In the genomic region with DNA sequence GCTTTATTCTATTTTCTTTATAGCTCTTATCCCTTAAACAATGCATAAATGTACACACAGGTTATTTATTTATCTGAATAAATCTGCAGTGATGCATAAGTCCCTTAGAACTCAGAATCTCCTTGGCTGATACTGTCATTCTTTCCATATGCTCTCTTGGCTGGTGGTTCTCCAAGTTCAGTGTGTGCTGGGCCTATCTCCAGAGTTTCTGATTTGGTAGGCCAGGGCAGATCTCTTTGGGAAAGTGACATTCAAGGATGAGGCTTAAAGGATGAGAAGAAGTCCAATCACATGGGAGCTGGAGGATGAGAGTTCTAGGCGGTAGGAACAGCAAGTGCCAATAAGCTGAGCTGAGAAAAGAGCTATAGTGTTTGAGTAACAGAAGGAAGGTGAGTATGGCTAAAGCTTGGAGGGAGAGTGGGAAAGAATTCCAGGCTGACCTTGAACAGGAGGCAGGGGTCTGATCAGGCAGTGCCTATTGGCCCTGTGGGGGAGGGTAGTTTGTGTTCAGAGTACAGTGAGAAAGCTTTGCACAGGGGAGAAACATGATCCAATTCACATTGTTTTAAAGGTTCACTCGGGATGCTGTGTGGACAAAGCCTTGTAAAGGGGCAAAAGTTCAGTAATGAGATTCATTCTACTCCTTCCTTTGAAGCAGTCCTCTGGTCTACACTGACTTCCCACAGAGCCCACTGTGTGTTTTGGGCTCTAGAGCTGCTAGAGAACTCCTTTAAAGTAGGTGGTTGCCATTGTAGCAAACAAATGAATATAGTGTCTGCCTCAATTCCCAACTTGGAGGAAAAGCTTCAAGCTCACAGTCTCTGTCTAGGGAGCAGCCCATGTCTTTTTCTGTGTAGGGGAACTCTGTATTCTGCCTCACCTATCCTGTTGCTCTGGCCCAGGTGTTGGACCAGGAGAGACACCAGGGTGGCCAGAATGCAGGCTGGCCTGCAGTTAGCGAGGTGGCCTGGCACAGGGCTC, we compare ENCODE assay signal across 1 cellular context.
TF ChIP-seq lines count a peak whose summit lies in the region.

No MANE protein-coding gene starts in this region.

TF ChIP-seq in HepG2, 621 proteins besides CTCF, POLR2A, EP300 and RAD21 (continued from another document and continues in another):
- TF ChIP-seq, protein P1, sequence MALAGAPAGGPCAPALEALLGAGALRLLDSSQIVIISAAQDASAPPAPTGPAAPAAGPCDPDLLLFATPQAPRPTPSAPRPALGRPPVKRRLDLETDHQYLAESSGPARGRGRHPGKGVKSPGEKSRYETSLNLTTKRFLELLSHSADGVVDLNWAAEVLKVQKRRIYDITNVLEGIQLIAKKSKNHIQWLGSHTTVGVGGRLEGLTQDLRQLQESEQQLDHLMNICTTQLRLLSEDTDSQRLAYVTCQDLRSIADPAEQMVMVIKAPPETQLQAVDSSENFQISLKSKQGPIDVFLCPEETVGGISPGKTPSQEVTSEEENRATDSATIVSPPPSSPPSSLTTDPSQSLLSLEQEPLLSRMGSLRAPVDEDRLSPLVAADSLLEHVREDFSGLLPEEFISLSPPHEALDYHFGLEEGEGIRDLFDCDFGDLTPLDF (CRISPR knock-in tag; IDR thresholded peaks at IDR 0.05), result no peak
- TF ChIP-seq ETV5 (CRISPR knock-in tag; IDR thresholded peaks at IDR 0.05; ENCODE audit: borderline replicate concordance) (no peak), ZKSCAN8 (CRISPR knock-in tag; IDR thresholded peaks at IDR 0.05; ENCODE audit: borderline replicate concordance) (0 out of 2 replicates have a peak, but pooled peaks have one; percentile 57), NFYB (CRISPR knock-in tag; IDR thresholded peaks at IDR 0.05) (no peak), TEAD3 (CRISPR knock-in tag; optimal IDR thresholded peaks at IDR 0.05; ENCODE audit: borderline replicate concordance) (peak; percentile 90), PHB2 (IDR thresholded peaks at IDR 0.05; ENCODE audit: partially characterized antibody) (no peak), REPIN1 (CRISPR knock-in tag; IDR thresholded peaks at IDR 0.05; ENCODE audit: borderline replicate concordance, low read depth) (peak; percentile 76; the same call in 1 of the 2 replicates), PITX1 (CRISPR knock-in tag; IDR thresholded peaks at IDR 0.05) (peak; percentile 88), ZNF326 (CRISPR knock-in tag; IDR thresholded peaks at IDR 0.05; ENCODE audit: borderline replicate concordance) (no peak), SCMH1 (CRISPR knock-in tag; IDR thresholded peaks at IDR 0.05; ENCODE audit: borderline replicate concordance) (no peak), SRSF4 (IDR thresholded peaks at IDR 0.05; ENCODE audit: low read depth, low read length, poor library complexity, severe bottlenecking) (no peak), ZNF12 (CRISPR knock-in tag; IDR thresholded peaks at IDR 0.05) (no peak), ZNF563 (CRISPR knock-in tag; IDR thresholded peaks at IDR 0.05) (no peak), HOXD1 (CRISPR knock-in tag; IDR thresholded peaks at IDR 0.05) (no peak), NRL (CRISPR knock-in tag; IDR thresholded peaks at IDR 0.05; ENCODE audit: borderline replicate concordance) (no peak), ISX (CRISPR knock-in tag; conservative IDR thresholded peaks at IDR 0.05) (no peak), NR2C2 (CRISPR knock-in tag; IDR thresholded peaks at IDR 0.05; ENCODE audit: borderline replicate concordance) (no peak), ZIK1 (CRISPR knock-in tag; IDR thresholded peaks at IDR 0.05; ENCODE audit: borderline replicate concordance, low read depth) (no peak), TOPORS (CRISPR knock-in tag; IDR thresholded peaks at IDR 0.05) (no peak; the same call in 1 of the 2 replicates), ZNF253 (CRISPR knock-in tag; IDR thresholded peaks at IDR 0.05; ENCODE audit: borderline replicate concordance) (no peak)
- TF ChIP-seq, protein P2, sequence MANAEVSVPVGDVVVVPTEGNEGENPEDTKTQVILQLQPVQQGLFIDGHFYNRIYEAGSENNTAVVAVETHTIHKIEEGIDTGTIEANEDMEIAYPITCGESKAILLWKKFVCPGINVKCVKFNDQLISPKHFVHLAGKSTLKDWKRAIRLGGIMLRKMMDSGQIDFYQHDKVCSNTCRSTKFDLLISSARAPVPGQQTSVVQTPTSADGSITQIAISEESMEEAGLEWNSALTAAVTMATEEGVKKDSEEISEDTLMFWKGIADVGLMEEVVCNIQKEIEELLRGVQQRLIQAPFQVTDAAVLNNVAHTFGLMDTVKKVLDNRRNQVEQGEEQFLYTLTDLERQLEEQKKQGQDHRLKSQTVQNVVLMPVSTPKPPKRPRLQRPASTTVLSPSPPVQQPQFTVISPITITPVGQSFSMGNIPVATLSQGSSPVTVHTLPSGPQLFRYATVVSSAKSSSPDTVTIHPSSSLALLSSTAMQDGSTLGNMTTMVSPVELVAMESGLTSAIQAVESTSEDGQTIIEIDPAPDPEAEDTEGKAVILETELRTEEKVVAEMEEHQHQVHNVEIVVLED (CRISPR knock-in tag; IDR thresholded peaks at IDR 0.05; ENCODE audit: borderline replicate concordance), result no peak
- TF ChIP-seq, protein P3, sequence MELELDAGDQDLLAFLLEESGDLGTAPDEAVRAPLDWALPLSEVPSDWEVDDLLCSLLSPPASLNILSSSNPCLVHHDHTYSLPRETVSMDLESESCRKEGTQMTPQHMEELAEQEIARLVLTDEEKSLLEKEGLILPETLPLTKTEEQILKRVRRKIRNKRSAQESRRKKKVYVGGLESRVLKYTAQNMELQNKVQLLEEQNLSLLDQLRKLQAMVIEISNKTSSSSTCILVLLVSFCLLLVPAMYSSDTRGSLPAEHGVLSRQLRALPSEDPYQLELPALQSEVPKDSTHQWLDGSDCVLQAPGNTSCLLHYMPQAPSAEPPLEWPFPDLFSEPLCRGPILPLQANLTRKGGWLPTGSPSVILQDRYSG (CRISPR knock-in tag; IDR thresholded peaks at IDR 0.05), result no peak
- TF ChIP-seq, protein P4, sequence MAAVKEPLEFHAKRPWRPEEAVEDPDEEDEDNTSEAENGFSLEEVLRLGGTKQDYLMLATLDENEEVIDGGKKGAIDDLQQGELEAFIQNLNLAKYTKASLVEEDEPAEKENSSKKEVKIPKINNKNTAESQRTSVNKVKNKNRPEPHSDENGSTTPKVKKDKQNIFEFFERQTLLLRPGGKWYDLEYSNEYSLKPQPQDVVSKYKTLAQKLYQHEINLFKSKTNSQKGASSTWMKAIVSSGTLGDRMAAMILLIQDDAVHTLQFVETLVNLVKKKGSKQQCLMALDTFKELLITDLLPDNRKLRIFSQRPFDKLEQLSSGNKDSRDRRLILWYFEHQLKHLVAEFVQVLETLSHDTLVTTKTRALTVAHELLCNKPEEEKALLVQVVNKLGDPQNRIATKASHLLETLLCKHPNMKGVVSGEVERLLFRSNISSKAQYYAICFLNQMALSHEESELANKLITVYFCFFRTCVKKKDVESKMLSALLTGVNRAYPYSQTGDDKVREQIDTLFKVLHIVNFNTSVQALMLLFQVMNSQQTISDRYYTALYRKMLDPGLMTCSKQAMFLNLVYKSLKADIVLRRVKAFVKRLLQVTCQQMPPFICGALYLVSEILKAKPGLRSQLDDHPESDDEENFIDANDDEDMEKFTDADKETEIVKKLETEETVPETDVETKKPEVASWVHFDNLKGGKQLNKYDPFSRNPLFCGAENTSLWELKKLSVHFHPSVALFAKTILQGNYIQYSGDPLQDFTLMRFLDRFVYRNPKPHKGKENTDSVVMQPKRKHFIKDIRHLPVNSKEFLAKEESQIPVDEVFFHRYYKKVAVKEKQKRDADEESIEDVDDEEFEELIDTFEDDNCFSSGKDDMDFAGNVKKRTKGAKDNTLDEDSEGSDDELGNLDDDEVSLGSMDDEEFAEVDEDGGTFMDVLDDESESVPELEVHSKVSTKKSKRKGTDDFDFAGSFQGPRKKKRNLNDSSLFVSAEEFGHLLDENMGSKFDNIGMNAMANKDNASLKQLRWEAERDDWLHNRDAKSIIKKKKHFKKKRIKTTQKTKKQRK (IDR thresholded peaks at IDR 0.05; ENCODE audit: low read length), result no peak
- TF ChIP-seq, protein P5, sequence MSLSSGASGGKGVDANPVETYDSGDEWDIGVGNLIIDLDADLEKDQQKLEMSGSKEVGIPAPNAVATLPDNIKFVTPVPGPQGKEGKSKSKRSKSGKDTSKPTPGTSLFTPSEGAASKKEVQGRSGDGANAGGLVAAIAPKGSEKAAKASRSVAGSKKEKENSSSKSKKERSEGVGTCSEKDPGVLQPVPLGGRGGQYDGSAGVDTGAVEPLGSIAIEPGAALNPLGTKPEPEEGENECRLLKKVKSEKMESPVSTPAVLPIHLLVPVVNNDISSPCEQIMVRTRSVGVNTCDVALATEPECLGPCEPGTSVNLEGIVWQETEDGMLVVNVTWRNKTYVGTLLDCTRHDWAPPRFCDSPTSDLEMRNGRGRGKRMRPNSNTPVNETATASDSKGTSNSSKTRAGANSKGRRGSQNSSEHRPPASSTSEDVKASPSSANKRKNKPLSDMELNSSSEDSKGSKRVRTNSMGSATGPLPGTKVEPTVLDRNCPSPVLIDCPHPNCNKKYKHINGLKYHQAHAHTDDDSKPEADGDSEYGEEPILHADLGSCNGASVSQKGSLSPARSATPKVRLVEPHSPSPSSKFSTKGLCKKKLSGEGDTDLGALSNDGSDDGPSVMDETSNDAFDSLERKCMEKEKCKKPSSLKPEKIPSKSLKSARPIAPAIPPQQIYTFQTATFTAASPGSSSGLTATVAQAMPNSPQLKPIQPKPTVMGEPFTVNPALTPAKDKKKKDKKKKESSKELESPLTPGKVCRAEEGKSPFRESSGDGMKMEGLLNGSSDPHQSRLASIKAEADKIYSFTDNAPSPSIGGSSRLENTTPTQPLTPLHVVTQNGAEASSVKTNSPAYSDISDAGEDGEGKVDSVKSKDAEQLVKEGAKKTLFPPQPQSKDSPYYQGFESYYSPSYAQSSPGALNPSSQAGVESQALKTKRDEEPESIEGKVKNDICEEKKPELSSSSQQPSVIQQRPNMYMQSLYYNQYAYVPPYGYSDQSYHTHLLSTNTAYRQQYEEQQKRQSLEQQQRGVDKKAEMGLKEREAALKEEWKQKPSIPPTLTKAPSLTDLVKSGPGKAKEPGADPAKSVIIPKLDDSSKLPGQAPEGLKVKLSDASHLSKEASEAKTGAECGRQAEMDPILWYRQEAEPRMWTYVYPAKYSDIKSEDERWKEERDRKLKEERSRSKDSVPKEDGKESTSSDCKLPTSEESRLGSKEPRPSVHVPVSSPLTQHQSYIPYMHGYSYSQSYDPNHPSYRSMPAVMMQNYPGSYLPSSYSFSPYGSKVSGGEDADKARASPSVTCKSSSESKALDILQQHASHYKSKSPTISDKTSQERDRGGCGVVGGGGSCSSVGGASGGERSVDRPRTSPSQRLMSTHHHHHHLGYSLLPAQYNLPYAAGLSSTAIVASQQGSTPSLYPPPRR (CRISPR knock-in tag; IDR thresholded peaks at IDR 0.05; ENCODE audit: borderline replicate concordance), result 0 out of 2 replicates have a peak, but pooled peaks have one; percentile 37
- TF ChIP-seq, protein P6, sequence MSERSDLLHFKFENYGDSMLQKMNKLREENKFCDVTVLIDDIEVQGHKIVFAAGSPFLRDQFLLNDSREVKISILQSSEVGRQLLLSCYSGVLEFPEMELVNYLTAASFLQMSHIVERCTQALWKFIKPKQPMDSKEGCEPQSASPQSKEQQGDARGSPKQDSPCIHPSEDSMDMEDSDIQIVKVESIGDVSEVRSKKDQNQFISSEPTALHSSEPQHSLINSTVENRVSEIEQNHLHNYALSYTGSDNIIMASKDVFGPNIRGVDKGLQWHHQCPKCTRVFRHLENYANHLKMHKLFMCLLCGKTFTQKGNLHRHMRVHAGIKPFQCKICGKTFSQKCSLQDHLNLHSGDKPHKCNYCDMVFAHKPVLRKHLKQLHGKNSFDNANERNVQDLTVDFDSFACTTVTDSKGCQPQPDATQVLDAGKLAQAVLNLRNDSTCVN (CRISPR knock-in tag; IDR thresholded peaks at IDR 0.05; ENCODE audit: borderline replicate concordance), result no peak
- TF ChIP-seq, protein P7, sequence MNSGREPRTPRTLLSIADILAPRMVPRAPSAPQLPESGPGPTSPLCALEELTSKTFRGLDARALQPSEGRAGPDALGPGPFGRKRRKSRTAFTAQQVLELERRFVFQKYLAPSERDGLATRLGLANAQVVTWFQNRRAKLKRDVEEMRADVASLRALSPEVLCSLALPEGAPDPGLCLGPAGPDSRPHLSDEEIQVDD (CRISPR knock-in tag; IDR thresholded peaks at IDR 0.05; ENCODE audit: borderline replicate concordance), result no peak
- TF ChIP-seq, protein P8, sequence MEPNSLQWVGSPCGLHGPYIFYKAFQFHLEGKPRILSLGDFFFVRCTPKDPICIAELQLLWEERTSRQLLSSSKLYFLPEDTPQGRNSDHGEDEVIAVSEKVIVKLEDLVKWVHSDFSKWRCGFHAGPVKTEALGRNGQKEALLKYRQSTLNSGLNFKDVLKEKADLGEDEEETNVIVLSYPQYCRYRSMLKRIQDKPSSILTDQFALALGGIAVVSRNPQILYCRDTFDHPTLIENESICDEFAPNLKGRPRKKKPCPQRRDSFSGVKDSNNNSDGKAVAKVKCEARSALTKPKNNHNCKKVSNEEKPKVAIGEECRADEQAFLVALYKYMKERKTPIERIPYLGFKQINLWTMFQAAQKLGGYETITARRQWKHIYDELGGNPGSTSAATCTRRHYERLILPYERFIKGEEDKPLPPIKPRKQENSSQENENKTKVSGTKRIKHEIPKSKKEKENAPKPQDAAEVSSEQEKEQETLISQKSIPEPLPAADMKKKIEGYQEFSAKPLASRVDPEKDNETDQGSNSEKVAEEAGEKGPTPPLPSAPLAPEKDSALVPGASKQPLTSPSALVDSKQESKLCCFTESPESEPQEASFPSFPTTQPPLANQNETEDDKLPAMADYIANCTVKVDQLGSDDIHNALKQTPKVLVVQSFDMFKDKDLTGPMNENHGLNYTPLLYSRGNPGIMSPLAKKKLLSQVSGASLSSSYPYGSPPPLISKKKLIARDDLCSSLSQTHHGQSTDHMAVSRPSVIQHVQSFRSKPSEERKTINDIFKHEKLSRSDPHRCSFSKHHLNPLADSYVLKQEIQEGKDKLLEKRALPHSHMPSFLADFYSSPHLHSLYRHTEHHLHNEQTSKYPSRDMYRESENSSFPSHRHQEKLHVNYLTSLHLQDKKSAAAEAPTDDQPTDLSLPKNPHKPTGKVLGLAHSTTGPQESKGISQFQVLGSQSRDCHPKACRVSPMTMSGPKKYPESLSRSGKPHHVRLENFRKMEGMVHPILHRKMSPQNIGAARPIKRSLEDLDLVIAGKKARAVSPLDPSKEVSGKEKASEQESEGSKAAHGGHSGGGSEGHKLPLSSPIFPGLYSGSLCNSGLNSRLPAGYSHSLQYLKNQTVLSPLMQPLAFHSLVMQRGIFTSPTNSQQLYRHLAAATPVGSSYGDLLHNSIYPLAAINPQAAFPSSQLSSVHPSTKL (CRISPR knock-in tag; IDR thresholded peaks at IDR 0.05), result peak; percentile 95
